6 cellular contexts compared by ENCODE assay signal in genomic region chr22:19143967-19144400, GRCh38. TPM values are rescaled to one million over a fixed set of nuclear protein-coding genes. Genes with fewer than 3 reads are reported as not detected.
DNase-seq lines count a peak whose midpoint lies in the region; ATAC-seq and TF ChIP-seq lines count a peak whose summit lies in the region.

No MANE protein-coding gene starts in this region.

- TF ChIP-seq CTCF in right lobe of liver (IDR thresholded peaks at IDR 0.05): no peak

- H3K4me1 ChIP-seq in right lobe of liver: peaks cover 0 to 6% (median 3%) of the 10 kb centered on the region in 4 donors

- H3K36me3 ChIP-seq in right lobe of liver: peaks cover 0 to 32% (median 13%) of the 10 kb centered on the region in 4 donors

- DNase-seq in activated T-cell treated with anti-CD3 and anti-CD28 coated beads, Interleukin-2, amount 50 U/mL, for 1 hour: peak; percentile 35
- DNase-seq in right lobe of liver (no peak), NCI-H526 (lab: John Stamatoyannopoulos, UW) (no peak), NCI-H1105 treated with DMSO at 0.1 percent for 48 hours (lab: John Stamatoyannopoulos, UW) (no peak), NCI-H510A (lab: John Stamatoyannopoulos, UW) (no peak)

- ATAC-seq in HG02943 (IDR thresholded peaks at IDR 0.05; ENCODE audit: low read depth, unreplicated experiment): peak; percentile 13
- ATAC-seq in right lobe of liver: peak in 1 of 4 donors; percentile 3

- peak overlapping the region; percentile 66 to 90 (median 80) for H3K4me3 ChIP-seq in right lobe of liver

- intact Hi-C loops in right lobe of liver (cut with DNase I): no loop called here

- peaks cover 0 to 5% of the 10 kb centered on the region in 2 donors for H3K27me3 ChIP-seq in right lobe of liver

- 3% methylated on average over 14 of the region's 17 CpGs for WGBS in right lobe of liver (ENCODE audit: insufficient coverage, low coverage, low lambda C conversion rate, missing lambda C conversion rate)

- H3K9me3 ChIP-seq in right lobe of liver: no peaks in the 10 kb centered on the region

- no peak for TF ChIP-seq POLR2A in right lobe of liver (IDR thresholded peaks at IDR 0.05)

- H3K27ac ChIP-seq in right lobe of liver: peak overlapping the region; percentile 16 to 47 (median 20)

RNA-seq across cellular contexts. Expression of gene ESS2, which starts 0.5 kb away (rescaled TPM):
- total RNA-seq in right lobe of liver: 1 to 10 TPM; 4.8 to 9.2 (median 5.4) TPM

RNA-seq across cellular contexts. Expression of gene GSC2, which starts 6.1 kb away (rescaled TPM):
- not detected for total RNA-seq in right lobe of liver

RNA-seq across cellular contexts. Expression of gene TSSK2, which starts 12.9 kb away (rescaled TPM):
- total RNA-seq in right lobe of liver: not detected

RNA-seq across cellular contexts. Expression of gene DGCR2, which starts 21.8 kb away (rescaled TPM):
- 10 to 100 TPM; 19.8 to 31.7 (median 24.7) TPM for total RNA-seq in right lobe of liver

RNA-seq across cellular contexts. Expression of gene SLC25A1, which starts 34.6 kb away (rescaled TPM):
- total RNA-seq in right lobe of liver: 100 to 1,000 TPM in 4 of 6 experiments, 10 to 100 TPM in 2; 80.2 to 128 (median 114) TPM
